ENCODE assay signal across 8 cellular contexts in genomic region chr10:125073996-125074395, GRCh38.
"Had no signal": no experiment of that assay in that cellular context is flagged by ENCODE, and none has a peak within 500 bp of the region (broad histone marks: within the 10 kb centered on the region; RNA-seq: fewer than 3 reads in every experiment).

No MANE protein-coding gene starts in this region.

- ATAC-seq: HepG2 had no signal

- H3K27ac ChIP-seq: HL-60, KMS-11 had no signal

- H3K4me3 Mint-ChIP-seq: IgD-negative memory B cell had no signal

- H3K4me1 Mint-ChIP-seq: IgD-negative memory B cell had no signal

- H3K27ac Mint-ChIP-seq: IgD-negative memory B cell had no signal

- H3K4me2 ChIP-seq: KMS-11 had no signal

- H3K4me1 ChIP-seq: HAP-1 had no signal

- H3K4me3 ChIP-seq: HAP-1 had no signal

- H3K36me3 Mint-ChIP-seq: IgD-negative memory B cell had no signal

- H3K9ac ChIP-seq: KMS-11 had no signal

- H3K9me3 ChIP-seq: HAP-1 had no signal

- DNase-seq: GOT3, H7, KBM-7 had no signal
